16 cellular contexts compared by ENCODE assay signal in genomic region chr5:61575581-61575980, GRCh38.
"Had no signal": no experiment of that assay in that cellular context is flagged by ENCODE, and none has a peak within 500 bp of the region (broad histone marks: within the 10 kb centered on the region; RNA-seq: fewer than 3 reads in every experiment).

No MANE protein-coding gene starts in this region.

- H3K9me3 ChIP-seq: transverse colon had no signal

- H3K4me3 Mint-ChIP-seq: activated naive CD4-positive, alpha-beta T cell treated with anti-CD3 and anti-CD28 coated beads, Interleukin-2, amount 50 U/mL, for 24 hours; activated T-cell treated with anti-CD3 and anti-CD28 coated beads, Interleukin-2, amount 50 U/mL, for 72 hours; natural killer cell treated with Interleukin-12 subunit alpha and Interleukin-12 subunit beta and Interleukin-15 and Interleukin-18, amount 100 ng/mL, for 72 hours; T-helper 1 cell treated with Interleukin-12 subunit alpha and Interleukin-12 subunit beta and Interleukin-4 antibody, amounts not matched to agents 30 μg/mL and 1 μg/mL, for 36 hours had no signal

- H3K4me1 Mint-ChIP-seq: activated naive CD4-positive, alpha-beta T cell treated with anti-CD3 and anti-CD28 coated beads, Interleukin-2, amount 50 U/mL, for 24 hours had no signal

- H3K27me3 ChIP-seq: foreskin keratinocyte, hepatocyte, transverse colon had no signal

- ATAC-seq: activated T-cell treated with anti-CD3 and anti-CD28 coated beads, Interleukin-2, amount 50 U/mL, for 72 hours; left cardiac atrium; natural killer cell treated with Interleukin-12 subunit alpha and Interleukin-12 subunit beta and Interleukin-15 and Interleukin-18, amount 100 ng/mL, for 72 hours had no signal

- DNase-seq: activated CD4-positive, alpha-beta T cell treated with anti-CD3 and anti-CD28 coated beads, Interleukin-2, amount 50 U/mL, for 1 hour; activated CD8-positive, alpha-beta memory T cell treated with anti-CD3 and anti-CD28 coated beads for 24 hours; activated gamma-delta T cell; activated T-cell treated with anti-CD3 and anti-CD28 coated beads, Interleukin-2, amount 50 U/mL, for 72 hours; left cardiac atrium; stimulated activated CD4-positive, alpha-beta T cell treated with anti-CD3 and anti-CD28 coated beads, Interleukin-2, amount 100 ng/mL, for 24 hours; stimulated activated naive CD4-positive, alpha-beta T cell treated with Interleukin-2 at 50 U/mL for 16 hours; substantia nigra; transverse colon had no signal

- H3K27me3 Mint-ChIP-seq: activated naive CD4-positive, alpha-beta T cell treated with anti-CD3 and anti-CD28 coated beads, Interleukin-2, amount 50 U/mL, for 24 hours; progenitor cell of endocrine pancreas had no signal

- H3K4me3 ChIP-seq: hepatocyte, transverse colon had no signal

- H3K36me3 ChIP-seq: transverse colon had no signal

- H3K4me2 ChIP-seq: hepatocyte had no signal

- H3K9me3 Mint-ChIP-seq: activated naive CD4-positive, alpha-beta T cell treated with anti-CD3 and anti-CD28 coated beads, Interleukin-2, amount 50 U/mL, for 24 hours; activated T-cell treated with anti-CD3 and anti-CD28 coated beads, Interleukin-2, amount 50 U/mL, for 72 hours; natural killer cell treated with Interleukin-12 subunit alpha and Interleukin-12 subunit beta and Interleukin-15 and Interleukin-18, amount 100 ng/mL, for 72 hours; T-helper 1 cell treated with Interleukin-12 subunit alpha and Interleukin-12 subunit beta and Interleukin-4 antibody, amounts not matched to agents 30 μg/mL and 1 μg/mL, for 36 hours had no signal

- H3K79me2 ChIP-seq: hepatocyte had no signal

- H3K36me3 Mint-ChIP-seq: activated naive CD4-positive, alpha-beta T cell treated with anti-CD3 and anti-CD28 coated beads, Interleukin-2, amount 50 U/mL, for 24 hours; natural killer cell treated with Interleukin-12 subunit alpha and Interleukin-12 subunit beta and Interleukin-15 and Interleukin-18, amount 100 ng/mL, for 72 hours had no signal

- H3K27ac ChIP-seq: epithelial cell of prostate, foreskin keratinocyte, hepatocyte, transverse colon had no signal

- H2AFZ ChIP-seq: hepatocyte had no signal

- H3K27ac Mint-ChIP-seq: activated naive CD4-positive, alpha-beta T cell treated with anti-CD3 and anti-CD28 coated beads, Interleukin-2, amount 50 U/mL, for 24 hours; activated T-cell treated with anti-CD3 and anti-CD28 coated beads, Interleukin-2, amount 50 U/mL, for 72 hours; natural killer cell treated with Interleukin-12 subunit alpha and Interleukin-12 subunit beta and Interleukin-15 and Interleukin-18, amount 100 ng/mL, for 72 hours; progenitor cell of endocrine pancreas; T-helper 1 cell treated with Interleukin-12 subunit alpha and Interleukin-12 subunit beta and Interleukin-4 antibody, amounts not matched to agents 30 μg/mL and 1 μg/mL, for 36 hours had no signal
